Comparison of ENCODE assay signal across 9 cellular contexts in genomic region chr1:109299087-109299983, GRCh38. TPM values are rescaled to one million over a fixed set of nuclear protein-coding genes. Genes with fewer than 3 reads are reported as not detected.
A peak's percentile ranks its signal among the peaks of the same experiment; 100 is the strongest.
DNase-seq lines count a peak whose midpoint lies in the region; ATAC-seq and TF ChIP-seq lines count a peak whose summit lies in the region.
"Had no signal": no experiment of that assay in that cellular context is flagged by ENCODE, and none has a peak within 500 bp of the region (broad histone marks: within the 10 kb centered on the region; RNA-seq: fewer than 3 reads in every experiment).

No MANE protein-coding gene starts in this region.

- intact Hi-C loops in left lung (cut with DNase I) (no loop called here), tibial artery (cut with DNase I; ENCODE audit: low total_unique reads) (no loop called here), vagina (cut with DNase I) (no loop called here)

- H3K4me3 ChIP-seq in choroid plexus epithelial cell (ENCODE audit: low read depth, low read length) (no peak overlapping the region), left lung (no peak overlapping the region), tibial artery (no peak overlapping the region), vagina (no peak overlapping the region)

- DNase-seq in LHCN-M2 (ENCODE audit: low read depth) (peak; percentile 89), choroid plexus epithelial cell (ENCODE audit: low read depth) (peak; percentile 97), left lung (no peak), tibial artery (no peak), NCI-H2029 treated with DMSO at 0.1 percent for 48 hours (lab: John Stamatoyannopoulos, UW) (no peak), vagina (ENCODE audit: extremely low spot score in 2 of 2) (no peak)
- no peak for DNase-seq in stimulated activated CD4-positive, alpha-beta T cell treated with anti-CD3 and anti-CD28 coated beads, Interleukin-4, amount 100 ng/mL, for 24 hours
- DNase-seq: activated B cell treated with CpG ODN at 0.5 μM for 24 hours had no signal

- H3K4me1 ChIP-seq in left lung (peaks cover 13 to 28% of the 10 kb centered on the region in 2 donors), tibial artery (peaks cover 0 to 25% (median 17%) of the 10 kb centered on the region in 4 donors), vagina (peaks cover 14% of the 10 kb centered on the region)

- H3K36me3 ChIP-seq in left lung = no peaks in the 10 kb centered on the region
- H3K36me3 ChIP-seq in tibial artery = no peaks in the 10 kb centered on the region
- no peaks in the 10 kb centered on the region for H3K36me3 ChIP-seq in vagina

- no peak for TF ChIP-seq POLR2A in vagina (IDR thresholded peaks at IDR 0.05)

- ATAC-seq in left lung (peak; percentile 52), HG02642 (IDR thresholded peaks at IDR 0.05; ENCODE audit: poor library complexity, unreplicated experiment) (no peak)

- H3K27ac ChIP-seq in left lung (peak overlapping the region in 1 of 2 donors; percentile 58), tibial artery (peak overlapping the region; percentile 20 to 39), vagina (no peak overlapping the region)

- H3K27me3 ChIP-seq in left lung (no peaks in the 10 kb centered on the region), tibial artery (no peaks in the 10 kb centered on the region), vagina (no peaks in the 10 kb centered on the region)

- H3K9me3 ChIP-seq in left lung (no peaks in the 10 kb centered on the region), tibial artery (no peaks in the 10 kb centered on the region), vagina (no peaks in the 10 kb centered on the region)

- TF ChIP-seq CTCF in choroid plexus epithelial cell (conservative IDR thresholded peaks at IDR 0.05; ENCODE audit: low read depth, low read length) = no peak
- TF ChIP-seq CTCF in left lung (IDR thresholded peaks at IDR 0.05) = no peak
- TF ChIP-seq CTCF in tibial artery (IDR thresholded peaks at IDR 0.05) = no peak
- no peak for TF ChIP-seq CTCF in vagina (IDR thresholded peaks at IDR 0.05)

RNA-seq across cellular contexts. Expression of gene MYBPHL, which starts 7.5 kb away (rescaled TPM):
- total RNA-seq in LHCN-M2 (2014; rRNA removed) (0.23 TPM in 1 of 2 replicates, not detected in the other), left lung (10 to 100 TPM in 1 of 2 donors, not detected in 1; 21.4 TPM), vagina (not detected)
- polyA plus RNA-seq in LHCN-M2 (2012) = 0.34 TPM
- total RNA-seq: activated B cell treated with CpG ODN at 0.5 μM for 24 hours had no signal

RNA-seq across cellular contexts. Expression of gene PSRC1, which starts 16.4 kb away (rescaled TPM):
- 57.6 and 60.4 TPM in 2 replicates for total RNA-seq in LHCN-M2 (2014; rRNA removed)
- 32.9 TPM for polyA plus RNA-seq in LHCN-M2 (2012)
- total RNA-seq in left lung = 1 to 10 TPM; 4.2 to 7.3 TPM
- 5.4 TPM for total RNA-seq in vagina
- total RNA-seq: activated B cell treated with CpG ODN at 0.5 μM for 24 hours had no signal

RNA-seq across cellular contexts. Expression of gene CELSR2, which starts 50.0 kb away (rescaled TPM):
- total RNA-seq in LHCN-M2 (2014; rRNA removed) (0.06 and 0.17 TPM in 2 replicates), left lung (1 to 10 TPM; 5.9 to 8.8 TPM), vagina (38.5 TPM)
- 0.36 TPM for polyA plus RNA-seq in LHCN-M2 (2012)

Comparison
In these comparisons a context has a peak if more than half of its experiments do, and no peak if none do; other contexts are left out.
1. DNase-seq: peak in LHCN-M2 (single experiment) and choroid plexus epithelial cell (single experiment); none in left lung (0 of 2), tibial artery (0 of 2), NCI-H2029 treated with DMSO at 0.1 percent for 48 hours (single experiment), vagina (0 of 2) and stimulated activated CD4-positive, alpha-beta T cell treated with anti-CD3 and anti-CD28 coated beads, Interleukin-4, amount 100 ng/mL, for 24 hours (single experiment).